Comparison of ENCODE assay signal across 16 cellular contexts in the genomic region with DNA sequence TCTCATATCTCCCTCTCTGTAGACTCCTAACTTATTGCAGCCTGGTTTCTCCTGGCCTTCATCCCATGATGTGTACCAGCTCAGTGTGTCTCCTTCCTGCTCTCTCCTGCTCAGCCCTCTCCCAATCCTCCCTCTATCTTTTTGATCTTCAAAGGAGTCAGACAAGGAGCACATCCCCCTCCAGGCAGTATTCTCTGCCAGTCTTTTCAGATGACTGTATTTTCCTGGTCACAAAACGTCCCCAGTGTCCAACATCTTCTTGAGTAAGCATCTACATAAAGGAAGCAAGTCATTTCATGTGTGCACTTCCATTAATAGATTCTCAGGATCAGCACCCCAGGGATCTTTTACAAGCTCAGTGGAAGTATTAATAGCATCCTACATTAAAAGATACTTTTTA.
DNase-seq lines count a peak whose midpoint lies in the region; ATAC-seq and TF ChIP-seq lines count a peak whose summit lies in the region.
"Had no signal": no experiment of that assay in that cellular context is flagged by ENCODE, and none has a peak within 500 bp of the region (broad histone marks: within the 10 kb centered on the region; RNA-seq: fewer than 3 reads in every experiment).

No MANE protein-coding gene starts in this region.

- no peaks in the 10 kb centered on the region for H3K27me3 ChIP-seq in heart left ventricle
- no peaks in the 10 kb centered on the region for H3K27me3 ChIP-seq in Karpas-422 (ENCODE audit: low read length)
- H3K27me3 ChIP-seq in esophagus squamous epithelium = no peaks in the 10 kb centered on the region
- no peaks in the 10 kb centered on the region for H3K27me3 ChIP-seq in sigmoid colon

- H3K4me3 ChIP-seq in heart left ventricle = no peak overlapping the region
- no peak overlapping the region for H3K4me3 ChIP-seq in Karpas-422 (ENCODE audit: low read length)
- H3K4me3 ChIP-seq in esophagus squamous epithelium = no peak overlapping the region
- H3K4me3 ChIP-seq in sigmoid colon = no peak overlapping the region

- 31 to 62% (median 38%) methylated on average over 1 of the region's 1 CpG for WGBS in heart left ventricle, 4 donors
- 14 to 27% methylated on average over 1 of the region's 1 CpG for WGBS in esophagus squamous epithelium, 2 donors
- 71 to 83% methylated on average over 1 of the region's 1 CpG for WGBS in sigmoid colon, 2 donors

- H4K20me1 ChIP-seq in Karpas-422 (ENCODE audit: insufficient read depth, low read depth, low read length) = no peaks in the 10 kb centered on the region

- in situ Hi-C loops in ACHN (cut with HindIII; ENCODE audit: low pct_ligation_motif_present, low pct_unique_long_range_greater_than_20kb, low sequenced_read_pairs) = no loop called here

- no peaks in the 10 kb centered on the region for H3K79me2 ChIP-seq in Karpas-422 (ENCODE audit: low read length)

- H3K9ac ChIP-seq in Karpas-422 (ENCODE audit: low read length) = no peak overlapping the region
- H3K9ac ChIP-seq: KMS-11 had no signal

- H3K36me3 ChIP-seq in heart left ventricle = no peaks in the 10 kb centered on the region
- H3K36me3 ChIP-seq in Karpas-422 (ENCODE audit: insufficient read depth, low read length) = no peaks in the 10 kb centered on the region
- H3K36me3 ChIP-seq in esophagus squamous epithelium = no peaks in the 10 kb centered on the region
- no peaks in the 10 kb centered on the region for H3K36me3 ChIP-seq in sigmoid colon

- intact Hi-C loops in heart left ventricle (cut with DNase I) (loop anchor here in 4 of 10 donors (2.0 to 10.0 kb wide), 5 partner anchors 53 to 257 kb away; no protein-coding TSS in a partner anchor), Right ventricle myocardium superior (cut with DNase I) (no loop called here), esophagus squamous epithelium (cut with DNase I) (no loop called here), sigmoid colon (cut with DNase I) (no loop called here)

- no peak overlapping the region for H3K4me2 ChIP-seq in Karpas-422 (ENCODE audit: low read depth, low read length, poor library complexity, severe bottlenecking)
- H3K4me2 ChIP-seq: KMS-11 had no signal

- H3K4me1 ChIP-seq in heart left ventricle (peaks cover 2 to 90% (median 48%) of the 10 kb centered on the region in 12 donors), Karpas-422 (ENCODE audit: low read length) (no peaks in the 10 kb centered on the region), esophagus squamous epithelium (peaks cover 0 to 88% (median 30%) of the 10 kb centered on the region in 3 donors), sigmoid colon (peaks cover 0 to 64% (median 46%) of the 10 kb centered on the region in 4 donors)

- H3K9me3 ChIP-seq in heart left ventricle = no peaks in the 10 kb centered on the region
- H3K9me3 ChIP-seq in Karpas-422 (ENCODE audit: low read length) = no peaks in the 10 kb centered on the region
- no peaks in the 10 kb centered on the region for H3K9me3 ChIP-seq in esophagus squamous epithelium
- no peaks in the 10 kb centered on the region for H3K9me3 ChIP-seq in sigmoid colon

- peak in 2 of 4 donors; percentile 2 to 9 for TF ChIP-seq EP300 in sigmoid colon (IDR thresholded peaks at IDR 0.05)

- peak overlapping the region in 9 of 12 donors; percentile 25 to 75 (median 65) for H3K27ac ChIP-seq in heart left ventricle
- no peak overlapping the region for H3K27ac ChIP-seq in Karpas-422 (ENCODE audit: low read length)
- H3K27ac ChIP-seq in esophagus squamous epithelium = peak overlapping the region in 3 of 4 donors; percentile 4 to 16 (median 5)
- H3K27ac ChIP-seq in sigmoid colon = peak overlapping the region in 3 of 4 donors; percentile 40 to 52 (median 50)
- H3K27ac ChIP-seq: KMS-11 had no signal

- ATAC-seq in heart left ventricle (peak in 1 of 4 donors; percentile 3), Right ventricle myocardium superior (ENCODE audit: poor library complexity) (no peak)

- TF ChIP-seq POLR2A in heart left ventricle (IDR thresholded peaks at IDR 0.05) = no peak
- TF ChIP-seq POLR2A in esophagus squamous epithelium (IDR thresholded peaks at IDR 0.05) = no peak
- no peak for TF ChIP-seq POLR2A in sigmoid colon (IDR thresholded peaks at IDR 0.05)

- no peak overlapping the region for H2AFZ ChIP-seq in Karpas-422 (ENCODE audit: low read length)

- H3K9me2 ChIP-seq in Karpas-422 (replicated peaks; ENCODE audit: insufficient read depth, low read length) = no peaks in the 10 kb centered on the region

- no peak for TF ChIP-seq CTCF in heart left ventricle (IDR thresholded peaks at IDR 0.05)
- TF ChIP-seq CTCF in esophagus squamous epithelium (IDR thresholded peaks at IDR 0.05) = no peak
- no peak for TF ChIP-seq CTCF in sigmoid colon (IDR thresholded peaks at IDR 0.05)

- DNase-seq in heart left ventricle (no peak), Right ventricle myocardium superior (no peak), Karpas-422 (peak; percentile 16), esophagus squamous epithelium (lab: John Stamatoyannopoulos, UW) (no peak), sigmoid colon (no peak), ACHN (no peak), activated gamma-delta T cell treated with Interleukin-2 at 50 U/mL for 16 hours (no peak)
- DNase-seq in stimulated activated CD4-positive, alpha-beta T cell treated with anti-CD3 and anti-CD28 coated beads, Interleukin-4, amount 100 ng/mL, for 24 hours = no peak
- DNase-seq: DMS79 treated with DMSO at 0.1 percent for 48 hours, MM.1S, NCI-H1092 treated with DMSO at 0.1 percent for 48 hours, NCI-H146, NCI-H2081, NCI-H748 treated with DMSO at 0.1 percent for 48 hours, RPMI8226 had no signal
